In the genomic region with DNA sequence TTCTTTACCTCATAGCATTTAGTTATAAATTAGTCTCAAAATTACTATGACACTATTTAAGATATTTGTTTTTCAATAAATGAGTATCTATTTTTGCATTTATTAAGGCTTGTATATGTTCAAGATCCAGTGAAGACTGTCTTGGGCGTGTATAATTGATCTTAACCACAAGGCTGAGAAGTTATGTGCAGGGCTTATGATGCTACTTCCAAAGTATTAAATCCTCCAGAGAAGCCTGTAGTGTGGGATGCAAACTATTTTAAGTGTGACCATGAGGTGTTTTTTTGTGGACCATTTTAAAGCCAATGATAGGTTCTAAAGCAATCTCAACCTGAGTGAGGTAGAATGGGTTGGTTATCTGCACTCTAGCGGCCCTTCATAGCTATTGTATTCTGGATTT, we compare ENCODE assay signal across 15 cellular contexts.
DNase-seq lines count a peak whose midpoint lies in the region; TF ChIP-seq lines count a peak whose summit lies in the region.
"Had no signal": no experiment of that assay in that cellular context is flagged by ENCODE, and none has a peak within 500 bp of the region (broad histone marks: within the 10 kb centered on the region; RNA-seq: fewer than 3 reads in every experiment).

No MANE protein-coding gene starts in this region.

- H3K36me3 ChIP-seq in adipocyte (ENCODE audit: control insufficient read depth, insufficient read depth, low read length, severe bottlenecking) (no peaks in the 10 kb centered on the region), skeletal muscle satellite cell (ENCODE audit: insufficient read depth, low read length) (no peaks in the 10 kb centered on the region)

- no peaks in the 10 kb centered on the region for H3K9me3 ChIP-seq in adipocyte (ENCODE audit: control insufficient read depth, low read length)
- no peaks in the 10 kb centered on the region for H3K9me3 ChIP-seq in skeletal muscle satellite cell (replicated peaks; ENCODE audit: low read length)

- peak overlapping the region; percentile 4 for H3K4me2 ChIP-seq in skeletal muscle satellite cell (ENCODE audit: low read length)
- H3K4me2 ChIP-seq: BLaER1 treated with 17β-estradiol and CSF1 and Interleukin-3, amounts not matched to agents 10 nM and 100 nM; GM23338 had no signal

- no peak for TF ChIP-seq CTCF in AG10803 (conservative IDR thresholded peaks at IDR 0.05; ENCODE audit: low read length)

- H3K4me3 ChIP-seq in AG10803 (ENCODE audit: low read length) (no peak overlapping the region), adipocyte (ENCODE audit: low read length) (no peak overlapping the region), skeletal muscle satellite cell (ENCODE audit: low read length) (no peak overlapping the region)
- H3K4me3 ChIP-seq: BLaER1 treated with 17β-estradiol and CSF1 and Interleukin-3, amounts not matched to agents 10 nM and 100 nM; GM23338 had no signal

- H3K9ac ChIP-seq in adipocyte (ENCODE audit: low read length) = no peak overlapping the region
- H3K9ac ChIP-seq in skeletal muscle satellite cell (ENCODE audit: low read depth, low read length) = no peak overlapping the region
- H3K9ac ChIP-seq: BLaER1 treated with 17β-estradiol and CSF1 and Interleukin-3, amounts not matched to agents 10 nM and 100 nM had no signal

- H3K27me3 ChIP-seq in adipocyte (replicated peaks; ENCODE audit: control insufficient read depth, insufficient read depth, low read length) (no peaks in the 10 kb centered on the region), skeletal muscle satellite cell (ENCODE audit: control insufficient read depth, insufficient read depth, low read length) (no peaks in the 10 kb centered on the region)
- H3K27me3 ChIP-seq: BLaER1 treated with 17β-estradiol and CSF1 and Interleukin-3, amounts not matched to agents 10 nM and 100 nM had no signal

- DNase-seq in AG10803 (ENCODE audit: low read depth) (peak; percentile 29), adipocyte (ENCODE audit: low read depth) (peak; percentile 26), fibroblast of peridontal ligament (ENCODE audit: extremely low read depth) (peak; percentile 37), COLO668 (lab: John Stamatoyannopoulos, UW; ENCODE audit: unreplicated experiment) (no peak), NCI-H524 (lab: John Stamatoyannopoulos, UW) (no peak)
- no peak for DNase-seq in stimulated activated CD4-positive, alpha-beta T cell treated with anti-CD3 and anti-CD28 coated beads, Interleukin-4, amount 100 ng/mL, for 1 hour
- DNase-seq: CD8-positive, alpha-beta T cell; COR-L47; DMS 273 treated with DMSO at 0.1 percent for 48 hours; DMS53; DND-41; HCEC 1CT had no signal

- H3K4me1 ChIP-seq in adipocyte (ENCODE audit: control insufficient read depth, insufficient read depth, low read length) (peaks cover 7% of the 10 kb centered on the region), skeletal muscle satellite cell (ENCODE audit: control insufficient read depth, insufficient read depth, low read length) (peaks cover 30% of the 10 kb centered on the region)
- H3K4me1 ChIP-seq: BLaER1 treated with 17β-estradiol and CSF1 and Interleukin-3, amounts not matched to agents 10 nM and 100 nM had no signal

Comparison
In these comparisons a context has a peak if more than half of its experiments do, and no peak if none do; other contexts are left out.
1. DNase-seq: peak in AG10803 (single experiment), adipocyte (single experiment) and fibroblast of peridontal ligament (single experiment); none in COLO668 (single experiment), NCI-H524 (0 of 2) and stimulated activated CD4-positive, alpha-beta T cell treated with anti-CD3 and anti-CD28 coated beads, Interleukin-4, amount 100 ng/mL, for 1 hour (single experiment).